Comparison of ENCODE assay signal across 8 cellular contexts in genomic region chrX:154397888-154398667, GRCh38. TPM values are rescaled to one million over a fixed set of nuclear protein-coding genes. Genes with fewer than 3 reads are reported as not detected.
DNase-seq lines count a peak whose midpoint lies in the region; ATAC-seq and TF ChIP-seq lines count a peak whose summit lies in the region.

TSS of gene RPL10 (plus strand) at chrX:154398377. CDS start at chrX:154398520, 143 bp downstream.

- peak; percentile 68 for ATAC-seq in GM21515 (IDR thresholded peaks at IDR 0.05; ENCODE audit: unreplicated experiment)

- peaks cover 5% of the 10 kb centered on the region for H3K4me1 Mint-ChIP-seq in endodermal cell

- H3F3A ChIP-seq in OCI-LY1 (ENCODE audit: insufficient read depth, low read length) = peaks cover 10% of the 10 kb centered on the region

- peak within 1 kb of the TSS; percentile 99 for H3K9ac ChIP-seq in OCI-LY1 (ENCODE audit: low read length)
- H3K9ac ChIP-seq in endodermal cell (ENCODE audit: extremely low read depth, low read length, poor library complexity, severe bottlenecking) = peak within 1 kb of the TSS; percentile 99
- H3K9ac ChIP-seq in mesendoderm (ENCODE audit: low read length) = peak within 1 kb of the TSS; percentile 99

- H2AK5ac ChIP-seq in mesendoderm (ENCODE audit: low read length) = no peak within 1 kb of the TSS

- H3K9me3 ChIP-seq in OCI-LY1 (ENCODE audit: low read length) = no peaks in the 10 kb centered on the region
- H3K9me3 ChIP-seq in endodermal cell (ENCODE audit: control insufficient read depth, low read length) = no peaks in the 10 kb centered on the region

- peak within 1 kb of the TSS; percentile 55 for H2BK5ac ChIP-seq in mesendoderm (ENCODE audit: low read length)

- H3K27me3 ChIP-seq in OCI-LY1 (ENCODE audit: insufficient read depth, low read length) = no peaks in the 10 kb centered on the region
- no peaks in the 10 kb centered on the region for H3K27me3 ChIP-seq in endodermal cell (ENCODE audit: control insufficient read depth, insufficient read depth, low read length, poor library complexity, severe bottlenecking)
- no peaks in the 10 kb centered on the region for H3K27me3 ChIP-seq in mesendoderm (ENCODE audit: insufficient read depth, low read length, poor library complexity)

- H3K79me2 ChIP-seq in OCI-LY1 (ENCODE audit: insufficient read depth, low read length) = peaks cover 3% of the 10 kb centered on the region; the same call in 1 of the 2 replicates
- H3K79me2 ChIP-seq in mesendoderm (ENCODE audit: control insufficient read depth, insufficient read depth, low read length) = peaks cover 15% of the 10 kb centered on the region

- peak within 1 kb of the TSS; percentile 98 for H3K27ac Mint-ChIP-seq in endodermal cell

- peak within 1 kb of the TSS; percentile 95 for H3K4me2 ChIP-seq in OCI-LY1 (ENCODE audit: low read length)
- H3K4me2 ChIP-seq in mesendoderm (ENCODE audit: low read length) = peak within 1 kb of the TSS; percentile 71

- H3K79me1 ChIP-seq in mesendoderm (ENCODE audit: low read length) = peaks cover 1% of the 10 kb centered on the region

- H4K8ac ChIP-seq in mesendoderm (ENCODE audit: low read depth, low read length) = no peak within 1 kb of the TSS

- DNase-seq in D341Med (ENCODE audit: low spot score) (peak; percentile 91), HuH-7 (ENCODE audit: low spot score) (peak; percentile 96), endodermal cell (peak; percentile 95), mesendoderm (peak; percentile 98)
- DNase-seq in activated CD8-positive, alpha-beta memory T cell treated with anti-CD3 and anti-CD28 coated beads, Interleukin-2, amount 50 U/mL, for 24 hours (ENCODE audit: extremely low read depth) = peak; percentile 66
- DNase-seq in stimulated activated CD8-positive, alpha-beta memory T cell treated with anti-CD3 and anti-CD28 coated beads, Interleukin-12 subunit alpha, Interleukin-12 subunit beta, amount 100 ng/mL, for 4 hours (ENCODE audit: low read depth) = peak; percentile 80

- H4K20me1 ChIP-seq in OCI-LY1 (ENCODE audit: insufficient read depth, low read length) = no peaks in the 10 kb centered on the region

- 0% methylated on average over 6 to 69 of the region's 69 CpGs for WGBS in endodermal cell (ENCODE audit: insufficient coverage in 1 of 2, insufficient read length in 1 of 2), 2 experiments
- no CpG with 5 or more reads among the region's 69 CpGs for WGBS in mesendoderm (ENCODE audit: extremely low coverage, insufficient coverage, low lambda C conversion rate)

- peak within 1 kb of the TSS; percentile 92 for H3K56ac ChIP-seq in mesendoderm (ENCODE audit: low read length)

- peak within 1 kb of the TSS; percentile 90 for H3K18ac ChIP-seq in mesendoderm (ENCODE audit: low read length)

- H3K27ac ChIP-seq in OCI-LY1 (ENCODE audit: low read depth, low read length, poor library complexity, severe bottlenecking) (peak within 1 kb of the TSS; percentile 97), endodermal cell (ENCODE audit: low read depth, low read length) (peak within 1 kb of the TSS; percentile 99), mesendoderm (ENCODE audit: low read depth, low read length) (peak within 1 kb of the TSS; percentile 94)

- H3K4me3 ChIP-seq in OCI-LY1 (ENCODE audit: low read depth, low read length, poor library complexity, severe bottlenecking) = peak within 1 kb of the TSS; percentile 99
- H3K4me3 ChIP-seq in endodermal cell (ENCODE audit: low read length) = peak within 1 kb of the TSS; percentile 96
- peak within 1 kb of the TSS; percentile 98 for H3K4me3 ChIP-seq in mesendoderm (ENCODE audit: low read length)

- TF ChIP-seq CTCF in OCI-LY1 (IDR thresholded peaks at IDR 0.05; ENCODE audit: low read length) (no peak), endodermal cell (conservative IDR thresholded peaks at IDR 0.05) (no peak)

- no peaks in the 10 kb centered on the region for H3K27me3 Mint-ChIP-seq in endodermal cell (ENCODE audit: insufficient read depth)

- H3K9me2 ChIP-seq in OCI-LY1 (ENCODE audit: low read depth, low read length) = no peaks in the 10 kb centered on the region

- peak within 1 kb of the TSS; percentile 91 for H3K4me3 Mint-ChIP-seq in endodermal cell

- H3K4me1 ChIP-seq in OCI-LY1 (ENCODE audit: insufficient read depth, low read length, severe bottlenecking) = peaks cover 22% of the 10 kb centered on the region
- H3K4me1 ChIP-seq in endodermal cell (ENCODE audit: control insufficient read depth, insufficient read depth, low read length) = no peaks in the 10 kb centered on the region
- no peaks in the 10 kb centered on the region for H3K4me1 ChIP-seq in mesendoderm (ENCODE audit: control insufficient read depth, low read depth, low read length)

- H4K5ac ChIP-seq in mesendoderm (ENCODE audit: low read length) = peak within 1 kb of the TSS; percentile 71

- H3K36me3 ChIP-seq in OCI-LY1 (ENCODE audit: insufficient read depth, low read length) (peaks cover 34% of the 10 kb centered on the region), endodermal cell (ENCODE audit: control insufficient read depth, insufficient read depth, low read length) (peaks cover 22% of the 10 kb centered on the region), mesendoderm (ENCODE audit: control insufficient read depth, insufficient read depth, low read length) (peaks cover 12% of the 10 kb centered on the region)

- no peak within 1 kb of the TSS for H2AFZ ChIP-seq in OCI-LY1 (ENCODE audit: low read length)

- H3K4ac ChIP-seq in mesendoderm (ENCODE audit: low read depth, low read length) = peak within 1 kb of the TSS; percentile 93

- peaks cover 24% of the 10 kb centered on the region for H3K36me3 Mint-ChIP-seq in endodermal cell (ENCODE audit: low read depth)

- no peak within 1 kb of the TSS for H2BK15ac ChIP-seq in mesendoderm (replicated peaks; ENCODE audit: low read depth)

- peak within 1 kb of the TSS; percentile 80 for H3K23ac ChIP-seq in mesendoderm (ENCODE audit: low read length)

- no peak within 1 kb of the TSS for H2BK120ac ChIP-seq in mesendoderm (ENCODE audit: low read depth, low read length)

- H3K9me3 Mint-ChIP-seq in endodermal cell = peaks cover 54% of the 10 kb centered on the region

RNA-seq across cellular contexts. Expression of gene RPL10, which starts in this region (rescaled TPM):
- 1,000 to 10,000 TPM; 2,142 to 2,551 TPM for total RNA-seq in endodermal cell
- polyA plus RNA-seq in endodermal cell (2013, experiment 1 of 2) = 2,954 TPM
- 2,652 TPM for polyA plus RNA-seq in endodermal cell (2013, experiment 2 of 2)
- 3,546 TPM for polyA plus RNA-seq in mesendoderm (2013, experiment 1 of 2)
- polyA plus RNA-seq in mesendoderm (2013, experiment 2 of 2) = 3,495 TPM

Comparison
In these comparisons a context has a peak if more than half of its experiments do, and no peak if none do; other contexts are left out.
1. Peak in every context shown above with its lines: DNase-seq, ATAC-seq, H3K4me3 ChIP-seq and H3K27ac ChIP-seq.